In the genomic region with DNA sequence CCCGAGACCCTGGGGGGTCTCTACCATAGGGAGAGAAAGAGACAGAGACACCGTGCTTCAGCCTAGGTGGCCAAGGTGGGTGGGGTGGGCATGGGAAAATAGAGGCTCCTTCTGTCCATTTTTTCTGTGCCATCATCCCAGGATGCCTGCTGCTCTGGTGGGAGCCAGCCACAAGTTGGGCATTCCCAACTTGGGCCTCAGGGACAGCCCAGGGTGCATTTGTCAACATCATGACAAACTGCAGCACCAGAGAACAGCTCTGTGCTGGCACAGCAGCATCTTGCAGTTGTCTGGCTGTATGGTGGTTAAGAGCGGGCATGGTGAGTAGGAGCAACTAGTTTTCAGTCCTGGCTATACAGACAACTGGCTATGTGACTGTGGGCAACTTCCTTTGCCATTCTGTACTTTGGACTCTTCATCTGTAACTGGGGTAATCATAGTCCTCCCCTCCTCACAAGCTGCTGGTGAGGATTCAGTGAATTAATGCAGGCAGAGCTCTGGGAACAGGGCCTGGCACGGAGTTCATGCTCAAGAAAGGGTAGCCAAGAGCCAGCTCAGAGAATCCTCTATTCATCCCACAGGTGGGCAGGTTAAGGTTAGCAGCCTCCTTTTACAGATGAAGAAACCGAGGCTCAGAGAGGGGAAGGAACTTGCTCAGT, we compare ENCODE assay signal across 13 cellular contexts.
DNase-seq lines count a peak whose midpoint lies in the region; ATAC-seq and TF ChIP-seq lines count a peak whose summit lies in the region.
"Had no signal": no experiment of that assay in that cellular context is flagged by ENCODE, and none has a peak within 500 bp of the region (broad histone marks: within the 10 kb centered on the region; RNA-seq: fewer than 3 reads in every experiment).

No MANE protein-coding gene starts in this region.

- H3K4me3 Mint-ChIP-seq in stimulated activated effector memory CD8-positive, alpha-beta T cell treated with anti-CD3 and anti-CD28 coated beads, Interleukin-12 subunit alpha, Interleukin-12 subunit beta, amount 100 ng/mL, for 72 hours, result no peak overlapping the region

- peak overlapping the region; percentile 84 for H3K9ac ChIP-seq in mesenchymal stem cell (ENCODE audit: low read length)

- no peak overlapping the region for H3K14ac ChIP-seq in mesenchymal stem cell (ENCODE audit: low read length in 2 of 2)

- H3K4me3 ChIP-seq in body of pancreas (no peak overlapping the region), mesenchymal stem cell (ENCODE audit: insufficient read depth in 1 of 2, low read depth in 1 of 2, low read length in 2 of 2) (peak overlapping the region in 1 of 2 experiments; percentile 83)

- H3K27ac Mint-ChIP-seq in stimulated activated effector memory CD8-positive, alpha-beta T cell treated with anti-CD3 and anti-CD28 coated beads, Interleukin-12 subunit alpha, Interleukin-12 subunit beta, amount 100 ng/mL, for 72 hours, result peak overlapping the region; percentile 88

- peaks cover 23% of the 10 kb centered on the region for H3K79me1 ChIP-seq in mesenchymal stem cell (replicated peaks; ENCODE audit: low read length, poor library complexity, severe bottlenecking)

- H3K4me1 ChIP-seq in body of pancreas (peaks cover 73% of the 10 kb centered on the region), mesenchymal stem cell (ENCODE audit: control insufficient read depth, insufficient read depth, low read depth, low read length) (peaks cover 44% of the 10 kb centered on the region)

- H3K9me3 ChIP-seq in body of pancreas (no peaks in the 10 kb centered on the region), mesenchymal stem cell (ENCODE audit: control insufficient read depth, low read length) (no peaks in the 10 kb centered on the region)
- H3K9me3 ChIP-seq: adrenal gland had no signal

- TF ChIP-seq EP300 in Ishikawa (IDR thresholded peaks at IDR 0.05; ENCODE audit: borderline replicate concordance), result 0 out of 2 replicates have a peak, but pooled peaks have one; percentile 4

- H2AK5ac ChIP-seq in mesenchymal stem cell (ENCODE audit: low read length, severe bottlenecking), result peak overlapping the region; percentile 21

- H3K9me3 Mint-ChIP-seq in stimulated activated effector memory CD8-positive, alpha-beta T cell treated with anti-CD3 and anti-CD28 coated beads, Interleukin-12 subunit alpha, Interleukin-12 subunit beta, amount 100 ng/mL, for 72 hours, result no peaks in the 10 kb centered on the region

- H4K91ac ChIP-seq in mesenchymal stem cell (ENCODE audit: low read length), result peak overlapping the region; percentile 23

- DNase-seq in body of pancreas, result peak in 1 of 4 donors; percentile 5
- DNase-seq in mesenchymal stem cell, result no peak
- DNase-seq in stimulated activated effector memory CD8-positive, alpha-beta T cell treated with anti-CD3 and anti-CD28 coated beads, Interleukin-12 subunit alpha, Interleukin-12 subunit beta, amount 100 ng/mL, for 72 hours (ENCODE audit: low spot score in 2 of 2), result no peak
- no peak for DNase-seq in DMS153 (lab: John Stamatoyannopoulos, UW)
- no peak for DNase-seq in NCI-H226
- no peak for DNase-seq in NCI-H1048 (lab: John Stamatoyannopoulos, UW)
- DNase-seq: activated CD4-positive, alpha-beta T cell treated with anti-CD3 and anti-CD28 coated beads for 48 hours; DND-41; NCI-H1930; SHP77 treated with DMSO at 0.1 percent for 48 hours had no signal

- no peak for TF ChIP-seq RAD21 in Ishikawa (IDR thresholded peaks at IDR 0.05; ENCODE audit: low read depth)

- H3K36me3 ChIP-seq in body of pancreas (replicated peaks in 1 of 2; ENCODE audit: insufficient read depth in 1 of 2, low read depth in 2 of 2) (no peaks in the 10 kb centered on the region), mesenchymal stem cell (ENCODE audit: control insufficient read depth in 1 of 2, insufficient read depth in 2 of 2, low read depth in 1 of 2, low read length in 2 of 2) (peaks cover 0 to 10% of the 10 kb centered on the region in 2 experiments)
- H3K36me3 ChIP-seq: adrenal gland had no signal

- peak overlapping the region; percentile 69 for H2BK120ac ChIP-seq in mesenchymal stem cell (ENCODE audit: low read depth, low read length)

- H2BK15ac ChIP-seq in mesenchymal stem cell (ENCODE audit: low read depth, poor library complexity, severe bottlenecking), result peak overlapping the region; percentile 20

- WGBS in body of pancreas, 2 donors, result 80 to 98% methylated on average over 3 to 5 of the region's 5 CpGs
- 84% methylated on average over 5 of the region's 5 CpGs for WGBS in mesenchymal stem cell

- peaks cover 15% of the 10 kb centered on the region for H3K36me3 Mint-ChIP-seq in stimulated activated effector memory CD8-positive, alpha-beta T cell treated with anti-CD3 and anti-CD28 coated beads, Interleukin-12 subunit alpha, Interleukin-12 subunit beta, amount 100 ng/mL, for 72 hours

- TF ChIP-seq POLR2A in body of pancreas (IDR thresholded peaks at IDR 0.05), result no peak

- no peak overlapping the region for H2AFZ ChIP-seq in mesenchymal stem cell (ENCODE audit: low read depth, low read length)

- H3K27me3 ChIP-seq in body of pancreas (no peaks in the 10 kb centered on the region), mesenchymal stem cell (ENCODE audit: control insufficient read depth in 1 of 2, insufficient read depth in 1 of 2, low read length in 2 of 2) (peaks cover 0 to 2% of the 10 kb centered on the region in 2 experiments)
- H3K27me3 ChIP-seq: adrenal gland had no signal

- intact Hi-C loops in body of pancreas (cut with DNase I), result no loop called here

- H3K4me2 ChIP-seq in mesenchymal stem cell (ENCODE audit: low read length, poor library complexity, severe bottlenecking), result no peak overlapping the region

- H3K4ac ChIP-seq in mesenchymal stem cell (ENCODE audit: low read depth in 1 of 2, low read length in 2 of 2), result peak overlapping the region in 1 of 2 experiments; percentile 49

- H3K18ac ChIP-seq in mesenchymal stem cell (ENCODE audit: low read depth in 1 of 2, low read length in 2 of 2), result peak overlapping the region in 1 of 2 experiments; percentile 88

- no peak overlapping the region for H4K8ac ChIP-seq in mesenchymal stem cell (ENCODE audit: low read length)

- TF ChIP-seq CTCF in body of pancreas (IDR thresholded peaks at IDR 0.05), result no peak

- no peak overlapping the region for H3K23ac ChIP-seq in mesenchymal stem cell (ENCODE audit: low read length in 2 of 2)

- no peak overlapping the region for H2BK5ac ChIP-seq in mesenchymal stem cell (ENCODE audit: low read depth, low read length, poor library complexity, severe bottlenecking)

- ATAC-seq in body of pancreas, result no peak
- no peak for ATAC-seq in stimulated activated effector memory CD8-positive, alpha-beta T cell treated with anti-CD3 and anti-CD28 coated beads, Interleukin-12 subunit alpha, Interleukin-12 subunit beta, amount 100 ng/mL, for 72 hours
- ATAC-seq in HG02970 (IDR thresholded peaks at IDR 0.05; ENCODE audit: low FRiP score, unreplicated experiment), result no peak

- peak overlapping the region; percentile 80 to 85 for H2BK12ac ChIP-seq in mesenchymal stem cell (ENCODE audit: low read length in 2 of 2)

- peaks cover 77% of the 10 kb centered on the region for H3K4me1 Mint-ChIP-seq in stimulated activated effector memory CD8-positive, alpha-beta T cell treated with anti-CD3 and anti-CD28 coated beads, Interleukin-12 subunit alpha, Interleukin-12 subunit beta, amount 100 ng/mL, for 72 hours

- H3K27ac ChIP-seq in body of pancreas (peak overlapping the region; percentile 71 to 93 (median 90)), mesenchymal stem cell (ENCODE audit: low read length, poor library complexity, severe bottlenecking) (peak overlapping the region; percentile 87)

TF ChIP-seq in Ishikawa, 13 proteins besides CTCF, POLR2A, EP300 and RAD21 (continues in another document):
- TF ChIP-seq YY1 (IDR thresholded peaks at IDR 0.05; ENCODE audit: low read depth) (no peak), CEBPB (IDR thresholded peaks at IDR 0.05) (no peak), USF1 (IDR thresholded peaks at IDR 0.05) (no peak), TEAD4 (IDR thresholded peaks at IDR 0.05) (no peak), EGR1 (IDR thresholded peaks at IDR 0.05) (no peak), TAF1 (IDR thresholded peaks at IDR 0.05; ENCODE audit: low read depth) (no peak), ZBTB7A (IDR thresholded peaks at IDR 0.05; ENCODE audit: low read depth) (no peak), CREB1 (IDR thresholded peaks at IDR 0.05; ENCODE audit: low read depth) (no peak), NFIC (IDR thresholded peaks at IDR 0.05) (no peak)
- TF ChIP-seq, protein P1, sequence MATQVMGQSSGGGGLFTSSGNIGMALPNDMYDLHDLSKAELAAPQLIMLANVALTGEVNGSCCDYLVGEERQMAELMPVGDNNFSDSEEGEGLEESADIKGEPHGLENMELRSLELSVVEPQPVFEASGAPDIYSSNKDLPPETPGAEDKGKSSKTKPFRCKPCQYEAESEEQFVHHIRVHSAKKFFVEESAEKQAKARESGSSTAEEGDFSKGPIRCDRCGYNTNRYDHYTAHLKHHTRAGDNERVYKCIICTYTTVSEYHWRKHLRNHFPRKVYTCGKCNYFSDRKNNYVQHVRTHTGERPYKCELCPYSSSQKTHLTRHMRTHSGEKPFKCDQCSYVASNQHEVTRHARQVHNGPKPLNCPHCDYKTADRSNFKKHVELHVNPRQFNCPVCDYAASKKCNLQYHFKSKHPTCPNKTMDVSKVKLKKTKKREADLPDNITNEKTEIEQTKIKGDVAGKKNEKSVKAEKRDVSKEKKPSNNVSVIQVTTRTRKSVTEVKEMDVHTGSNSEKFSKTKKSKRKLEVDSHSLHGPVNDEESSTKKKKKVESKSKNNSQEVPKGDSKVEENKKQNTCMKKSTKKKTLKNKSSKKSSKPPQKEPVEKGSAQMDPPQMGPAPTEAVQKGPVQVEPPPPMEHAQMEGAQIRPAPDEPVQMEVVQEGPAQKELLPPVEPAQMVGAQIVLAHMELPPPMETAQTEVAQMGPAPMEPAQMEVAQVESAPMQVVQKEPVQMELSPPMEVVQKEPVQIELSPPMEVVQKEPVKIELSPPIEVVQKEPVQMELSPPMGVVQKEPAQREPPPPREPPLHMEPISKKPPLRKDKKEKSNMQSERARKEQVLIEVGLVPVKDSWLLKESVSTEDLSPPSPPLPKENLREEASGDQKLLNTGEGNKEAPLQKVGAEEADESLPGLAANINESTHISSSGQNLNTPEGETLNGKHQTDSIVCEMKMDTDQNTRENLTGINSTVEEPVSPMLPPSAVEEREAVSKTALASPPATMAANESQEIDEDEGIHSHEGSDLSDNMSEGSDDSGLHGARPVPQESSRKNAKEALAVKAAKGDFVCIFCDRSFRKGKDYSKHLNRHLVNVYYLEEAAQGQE (IDR thresholded peaks at IDR 0.05; ENCODE audit: low read depth), result no peak
